1 cellular context compared by ENCODE assay signal in genomic region chr1:3779265-3779911, GRCh38.
TF ChIP-seq lines count a peak whose summit lies in the region.

No MANE protein-coding gene starts in this region.

TF ChIP-seq in K562, 482 proteins besides CTCF, POLR2A, EP300 and RAD21:
- TF ChIP-seq CREB1 (IDR thresholded peaks at IDR 0.05) (no peak), CREB1 (CRISPR knock-in tag; IDR thresholded peaks at IDR 0.05) (no peak), ZBTB33 (CRISPR knock-in tag; IDR thresholded peaks at IDR 0.05) (peak; percentile 98), GATAD2A (IDR thresholded peaks at IDR 0.05) (no peak), ESRRB (CRISPR knock-in tag; IDR thresholded peaks at IDR 0.05; ENCODE audit: borderline replicate concordance) (no peak), ETV6 (IDR thresholded peaks at IDR 0.05; ENCODE audit: borderline replicate concordance in 1 of 2, low read depth in 2 of 2, low read length in 1 of 2) (no peak), ETV6 (CRISPR knock-in tag; IDR thresholded peaks at IDR 0.05; ENCODE audit: borderline replicate concordance) (no peak), SIRT6 (IDR thresholded peaks at IDR 0.05; ENCODE audit: low read depth, low read length) (peak; percentile 32), SUPT5H (IDR thresholded peaks at IDR 0.05) (peak; percentile 29), REST (CRISPR knock-in tag; IDR thresholded peaks at IDR 0.05; ENCODE audit: low read depth) (no peak), CBFA2T3 (IDR thresholded peaks at IDR 0.05) (no peak), TAF15 (IDR thresholded peaks at IDR 0.05; ENCODE audit: low read depth, low read length) (0 out of 2 replicates have a peak, but pooled peaks have one; percentile 50), E2F6 (IDR thresholded peaks at IDR 0.05; ENCODE audit: borderline replicate concordance in 1 of 2, extremely low read depth in 1 of 2, insufficient read depth in 1 of 2, insufficient read length in 1 of 2, low read depth in 1 of 2, low read length in 1 of 2, poor library complexity in 1 of 2, severe bottlenecking in 1 of 2) (peak; percentile 1 to 2), SRF (CRISPR knock-in tag; IDR thresholded peaks at IDR 0.05) (no peak), MYC (IDR thresholded peaks at IDR 0.05; ENCODE audit: low read depth, low read length) (no peak), MYC (CRISPR knock-in tag; IDR thresholded peaks at IDR 0.05; ENCODE audit: borderline replicate concordance, low read depth) (0 out of 2 replicates have a peak, but pooled peaks have one; percentile 13), SNRNP70 (optimal IDR thresholded peaks at IDR 0.05; ENCODE audit: low read depth, low read length) (peak; percentile 78), NUFIP1 (IDR thresholded peaks at IDR 0.05; ENCODE audit: partially characterized antibody) (no peak), POLR2G (IDR thresholded peaks at IDR 0.05; ENCODE audit: low read depth, low read length) (peak; percentile 58), TBL1XR1 (IDR thresholded peaks at IDR 0.05; ENCODE audit: low read length in 2 of 2) (no peak), PHTF2 (CRISPR knock-in tag; IDR thresholded peaks at IDR 0.05) (no peak), DLX4 (CRISPR knock-in tag; IDR thresholded peaks at IDR 0.05) (no peak), HNRNPLL (IDR thresholded peaks at IDR 0.05; ENCODE audit: low read depth, low read length, poor library complexity, severe bottlenecking) (peak; percentile 24), BRCA1 (IDR thresholded peaks at IDR 0.05) (no peak), BRCA1 (CRISPR knock-in tag; IDR thresholded peaks at IDR 0.05) (no peak)
TF ChIP-seq in K562: peak in this region for 9.
